ENCODE assay signal across 8 cellular contexts in the genomic region with DNA sequence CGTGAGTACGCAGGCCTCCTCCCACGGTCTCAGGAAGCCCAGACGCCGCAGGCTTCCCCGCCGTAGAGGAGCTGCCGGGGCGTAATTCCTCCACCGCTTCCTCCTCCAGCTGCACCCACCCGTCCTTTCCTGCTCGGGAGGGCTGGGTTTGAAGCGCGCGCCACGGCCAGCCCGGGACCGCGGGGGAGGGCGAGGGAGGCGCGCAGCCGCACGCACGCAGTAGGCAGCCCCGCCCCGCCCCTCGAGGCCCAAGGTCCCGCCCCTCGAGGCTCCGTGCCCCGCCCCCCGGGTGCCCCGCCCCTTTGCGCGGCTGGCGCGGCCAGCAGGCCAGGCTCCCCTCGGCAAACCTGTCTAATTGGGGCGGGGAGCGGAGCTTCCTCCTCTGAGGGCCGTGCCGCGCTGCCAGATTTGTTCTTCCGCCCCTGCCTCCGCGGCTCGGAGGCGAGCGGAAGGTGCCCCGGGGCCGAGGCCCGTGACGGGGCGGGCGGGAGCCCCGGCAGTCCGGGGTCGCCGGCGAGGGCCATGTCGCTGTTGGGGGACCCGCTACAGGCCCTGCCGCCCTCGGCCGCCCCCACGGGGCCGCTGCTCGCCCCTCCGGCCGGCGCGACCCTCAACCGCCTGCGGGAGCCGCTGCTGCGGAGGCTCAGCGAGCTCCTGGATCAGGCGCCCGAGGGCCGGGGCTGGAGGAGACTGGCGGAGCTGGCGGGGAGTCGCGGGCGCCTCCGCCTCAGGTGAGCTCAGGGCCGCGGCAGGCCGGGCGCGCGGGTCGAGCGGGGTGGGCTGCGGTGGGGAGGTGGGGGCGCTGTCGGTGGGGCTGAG. TPM values are rescaled to one million over a fixed set of nuclear protein-coding genes. Genes with fewer than 3 reads are reported as not detected.
A peak's percentile ranks its signal among the peaks of the same experiment; 100 is the strongest.
DNase-seq lines count a peak whose midpoint lies in the region; ATAC-seq, FAIRE-seq and TF ChIP-seq lines count a peak whose summit lies in the region.

A gene with protein sequence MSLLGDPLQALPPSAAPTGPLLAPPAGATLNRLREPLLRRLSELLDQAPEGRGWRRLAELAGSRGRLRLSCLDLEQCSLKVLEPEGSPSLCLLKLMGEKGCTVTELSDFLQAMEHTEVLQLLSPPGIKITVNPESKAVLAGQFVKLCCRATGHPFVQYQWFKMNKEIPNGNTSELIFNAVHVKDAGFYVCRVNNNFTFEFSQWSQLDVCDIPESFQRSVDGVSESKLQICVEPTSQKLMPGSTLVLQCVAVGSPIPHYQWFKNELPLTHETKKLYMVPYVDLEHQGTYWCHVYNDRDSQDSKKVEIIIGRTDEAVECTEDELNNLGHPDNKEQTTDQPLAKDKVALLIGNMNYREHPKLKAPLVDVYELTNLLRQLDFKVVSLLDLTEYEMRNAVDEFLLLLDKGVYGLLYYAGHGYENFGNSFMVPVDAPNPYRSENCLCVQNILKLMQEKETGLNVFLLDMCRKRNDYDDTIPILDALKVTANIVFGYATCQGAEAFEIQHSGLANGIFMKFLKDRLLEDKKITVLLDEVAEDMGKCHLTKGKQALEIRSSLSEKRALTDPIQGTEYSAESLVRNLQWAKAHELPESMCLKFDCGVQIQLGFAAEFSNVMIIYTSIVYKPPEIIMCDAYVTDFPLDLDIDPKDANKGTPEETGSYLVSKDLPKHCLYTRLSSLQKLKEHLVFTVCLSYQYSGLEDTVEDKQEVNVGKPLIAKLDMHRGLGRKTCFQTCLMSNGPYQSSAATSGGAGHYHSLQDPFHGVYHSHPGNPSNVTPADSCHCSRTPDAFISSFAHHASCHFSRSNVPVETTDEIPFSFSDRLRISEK (plus strand): TSS at position 344 of the 819 bp plus-strand sequence. CDS start 179 bp downstream, at position 523.

- H2BK120ac ChIP-seq in IMR-90 (ENCODE audit: low read depth, low read length) = peak within 1 kb of the TSS; percentile 60

- POLR2A ChIA-PET in IMR-90 (lab: Charles Lee; ENCODE audit: unreplicated experiment) = interaction anchor here (0.5 to 1.7 kb wide), 5 partner anchors 15 to 492 kb away, joined by 3 to 13 read pairs (median 4); no protein-coding TSS in a partner anchor
- POLR2A ChIA-PET in OCI-LY7 (lab: Charles Lee) = interaction anchor here (0.7 to 2.3 kb wide), 6 partner anchors 12 to 1229 kb away, joined by 3 to 20 read pairs (median 6); no protein-coding TSS in a partner anchor

- peak within 1 kb of the TSS; percentile 12 to 55; a peak in 3 of 4 replicates for H4K8ac ChIP-seq in IMR-90 (ENCODE audit: low read depth in 2 of 2, low read length in 2 of 2)

- peak within 1 kb of the TSS; percentile 74 for H3K23ac ChIP-seq in IMR-90 (ENCODE audit: low read depth, low read length)

- H3K14ac ChIP-seq in IMR-90 (replicated peaks; ENCODE audit: low read depth, low read length) = peak within 1 kb of the TSS; percentile 23

- intact Hi-C loops in IMR-90 (cut with micrococcal nuclease) (loop anchor here (1.0 to 2.0 kb wide), 3 partner anchors 91 to 143 kb away; no protein-coding TSS in a partner anchor), OCI-LY7 (cut with micrococcal nuclease; ENCODE audit: unreplicated experiment) (loop anchor here (1.0 to 5.0 kb wide), 2 partner anchors 93 to 144 kb away; no protein-coding TSS in a partner anchor), mucosa of descending colon (cut with DNase I, micrococcal nuclease) (loop anchor here in 1 of 2 donors (10.0 kb wide), 1 partner anchor 127 kb away; no protein-coding TSS in a partner anchor)

- no TSS peak for BruUV-seq in IMR-90 (replicated peaks; lab: Mats Ljungman, UMichigan)
- no TSS peak for BruUV-seq in OCI-LY7 (replicated peaks; lab: Mats Ljungman, UMichigan)

- H3K4me2 ChIP-seq in IMR-90 (ENCODE audit: low read depth, low read length) = peak within 1 kb of the TSS; percentile 94
- H3K4me2 ChIP-seq in OCI-LY7 (ENCODE audit: low read length) = peak within 1 kb of the TSS; percentile 78

- H3K9me3 ChIP-seq in IMR-90 (ENCODE audit: control insufficient read depth, insufficient read depth, low read length) (no peaks in the 10 kb centered on the region), OCI-LY7 (ENCODE audit: low read length) (no peaks in the 10 kb centered on the region), mucosa of descending colon (no peaks in the 10 kb centered on the region)

- H2AFZ ChIP-seq in IMR-90 (replicated peaks; ENCODE audit: low read length, poor library complexity) (peak within 1 kb of the TSS; percentile 92), OCI-LY7 (ENCODE audit: low read length) (peak within 1 kb of the TSS; percentile 77)

- H3K4me1 ChIP-seq in IMR-90 (ENCODE audit: control insufficient read depth, insufficient read depth, low read length) (peaks cover 14% of the 10 kb centered on the region), OCI-LY7 (ENCODE audit: insufficient read depth, low read length, poor library complexity, severe bottlenecking) (peaks cover 17% of the 10 kb centered on the region), mucosa of descending colon (ENCODE audit: low read depth) (peaks cover 9% of the 10 kb centered on the region)

- WGBS in IMR-90 (ENCODE audit: extremely low coverage in 2 of 2, insufficient read length in 1 of 2), 2 experiments = 1% methylated on average over 36 of the region's 98 CpGs; no CpG with 5 or more reads in 1 of the 2 experiments

- H4K5ac ChIP-seq in IMR-90 (ENCODE audit: low read depth, low read length) = no peak within 1 kb of the TSS

- H3K36me3 ChIP-seq in IMR-90 (ENCODE audit: control insufficient read depth, insufficient read depth, low read length) (no peaks in the 10 kb centered on the region), OCI-LY7 (ENCODE audit: insufficient read depth, low read length) (no peaks in the 10 kb centered on the region; the same call in 1 of the 2 replicates), mucosa of descending colon (ENCODE audit: low read depth) (peaks cover 3% of the 10 kb centered on the region)

- H3K4ac ChIP-seq in IMR-90 (ENCODE audit: low read depth, low read length) = peak within 1 kb of the TSS; percentile 59

- H3K27me3 ChIP-seq in IMR-90 (ENCODE audit: control insufficient read depth, insufficient read depth, low read length) = no peaks in the 10 kb centered on the region

- no peak for TF ChIP-seq CTCF in D721Med (IDR thresholded peaks at IDR 0.05; ENCODE audit: insufficient read depth, missing control alignments)
- peak; percentile 28 for TF ChIP-seq CTCF in IMR-90 (conservative IDR thresholded peaks at IDR 0.05; ENCODE audit: low read depth, low read length)
- TF ChIP-seq CTCF in OCI-LY7 (conservative IDR thresholded peaks at IDR 0.05; ENCODE audit: low read length) = 0 out of 2 replicates have a peak, but pooled peaks have one; percentile 10
- no peak for TF ChIP-seq CTCF in mucosa of descending colon (IDR thresholded peaks at IDR 0.05)

- DNase-seq in D721Med (ENCODE audit: insufficient read length, low spot score) (peak; percentile 99), IMR-90 (peak; percentile 85), OCI-LY7 (ENCODE audit: low spot score) (peak; percentile 90), activated T-cell treated with anti-CD3 and anti-CD28 coated beads for 1 hour (ENCODE audit: low read depth) (peak; percentile 95), epidermal melanocyte (ENCODE audit: insufficient read length, low spot score) (peak; percentile 80), mucosa of descending colon (peak; percentile 95 to 99 (median 98))
- DNase-seq in stimulated activated CD8-positive, alpha-beta memory T cell treated with anti-CD3 and anti-CD28 coated beads, Interleukin-4, amount 100 ng/mL, for 24 hours (ENCODE audit: low read depth) = peak; percentile 92

- H3K9me1 ChIP-seq in IMR-90 (ENCODE audit: insufficient read depth, low read length) = peaks cover 12% of the 10 kb centered on the region

- H3K9ac ChIP-seq in IMR-90 (ENCODE audit: low read depth, low read length) = peak within 1 kb of the TSS; percentile 91

- peaks cover 16% of the 10 kb centered on the region for H3K79me2 ChIP-seq in OCI-LY7 (ENCODE audit: insufficient read depth, low read depth, low read length)

- H3K79me1 ChIP-seq in IMR-90 (ENCODE audit: low read depth in 1 of 2, low read length in 2 of 2) = peaks cover 26 to 47% of the 10 kb centered on the region in 2 experiments

- peak within 1 kb of the TSS; percentile 93 for H2AK9ac ChIP-seq in IMR-90 (replicated peaks; ENCODE audit: low read depth, low read length, poor library complexity)

- ATAC-seq in GM21526 (IDR thresholded peaks at IDR 0.05; ENCODE audit: low FRiP score, unreplicated experiment) = peak; percentile 78
- ATAC-seq in IMR-90 (ENCODE audit: low read depth) = peak; percentile 93
- peak; percentile 96 for ATAC-seq in mucosa of descending colon

- TF ChIP-seq RAD21 in IMR-90 (IDR thresholded peaks at IDR 0.05; ENCODE audit: low read length) = peak; percentile 27; the same call in 1 of the 2 replicates

- H4K91ac ChIP-seq in IMR-90 (ENCODE audit: insufficient read depth, low read depth, low read length) = peak within 1 kb of the TSS; percentile 56

- peak within 1 kb of the TSS; percentile 75 for H2BK5ac ChIP-seq in IMR-90 (ENCODE audit: low read depth, low read length, poor library complexity, severe bottlenecking)

- peak; percentile 89 for TF ChIP-seq POLR2A in IMR-90 (IDR thresholded peaks at IDR 0.05; ENCODE audit: low read depth, low read length)

- H3K18ac ChIP-seq in IMR-90 (ENCODE audit: low read depth, low read length) = no peak within 1 kb of the TSS

- CTCF ChIA-PET in IMR-90 (lab: Yijun Ruan, JAX) = interaction anchor here (0.8 kb wide), 1 partner anchor 24 kb away, joined by 3 read pairs; no protein-coding TSS in a partner anchor
- CTCF ChIA-PET in OCI-LY7 (lab: Charles Lee; ENCODE audit: unreplicated experiment) = interaction anchor here (1.0 kb wide), 1 partner anchor 14 kb away, joined by 3 read pairs; no protein-coding TSS in a partner anchor

- no peaks in the 10 kb centered on the region for H3K9me2 ChIP-seq in OCI-LY7 (ENCODE audit: insufficient read depth, low read length)

- dilution Hi-C loops in IMR-90 (cut with HindIII; ENCODE audit: low sequenced_read_pairs, unreplicated experiment) = no loop called here

- in situ Hi-C loops in IMR-90 (cut with MboI; ENCODE audit: low sequenced_read_pairs) = loop anchor here (5.0 kb wide), 1 partner anchor 89 kb away; no protein-coding TSS in a partner anchor

- peak within 1 kb of the TSS; percentile 72 for H3K56ac ChIP-seq in IMR-90 (ENCODE audit: extremely low read depth, insufficient read depth, low read length)

- peaks cover 19% of the 10 kb centered on the region for H4K20me1 ChIP-seq in IMR-90 (ENCODE audit: insufficient read depth, low read length)
- no peaks in the 10 kb centered on the region for H4K20me1 ChIP-seq in OCI-LY7 (ENCODE audit: insufficient read depth, low read length)

- H2BK20ac ChIP-seq in IMR-90 (ENCODE audit: low read depth, low read length) = peak within 1 kb of the TSS; percentile 2; the same call in 1 of the 2 replicates

- H2BK15ac ChIP-seq in IMR-90 (ENCODE audit: low read depth, low read length) = peak within 1 kb of the TSS; percentile 39; the same call in 2 of the 3 replicates

- H2AK5ac ChIP-seq in IMR-90 (ENCODE audit: low read depth, low read length) = peak within 1 kb of the TSS; percentile 48

- FAIRE-seq in D721Med (lab: Jason Lieb, UNC) = no peak

- H3K4me3 ChIP-seq in IMR-90 (ENCODE audit: insufficient read depth, low read depth, low read length) = peak within 1 kb of the TSS; percentile 93
- peak within 1 kb of the TSS; percentile 78 for H3K4me3 ChIP-seq in OCI-LY7 (ENCODE audit: low read depth, low read length, poor library complexity, severe bottlenecking)
- H3K4me3 ChIP-seq in mucosa of descending colon = peak within 1 kb of the TSS; percentile 75

- peak within 1 kb of the TSS; percentile 79 for H3K27ac ChIP-seq in IMR-90 (ENCODE audit: insufficient read depth, low read length)
- peak within 1 kb of the TSS; percentile 74 for H3K27ac ChIP-seq in OCI-LY7 (ENCODE audit: low read depth, low read length, poor library complexity, severe bottlenecking)

RNA-seq across cellular contexts. Expression of the gene that starts here (rescaled TPM):
- total RNA-seq in IMR-90 (2012; rRNA removed) = 25.3 and 25.8 TPM in 2 replicates
- 6.8 and 8.3 TPM in 2 replicates for polyA plus RNA-seq in IMR-90 (2012; rRNA removed)
- polyA plus RNA-seq in IMR-90 (2012; cell fraction: cytosol; rRNA removed) = 1.4 and 1.9 TPM in 2 replicates
- polyA plus RNA-seq in IMR-90 (2012; cell fraction: nucleus; rRNA removed; ENCODE audit: low replicate concordance) = 2.6 and 17.9 TPM in 2 replicates
- 14.4 and 15.5 TPM in 2 replicates for total RNA-seq in OCI-LY7 (2014; rRNA removed; shearing (Covaris generic))
- 18.5 and 20.4 TPM in 2 replicates for total RNA-seq in OCI-LY7 (2022)
- total RNA-seq in mucosa of descending colon = 10 to 100 TPM; 19.5 to 23.4 (median 23.1) TPM

Comparison
In these comparisons a context has a peak if more than half of its experiments do, and no peak if none do; other contexts are left out.
1. Peak in every context shown above with its lines: DNase-seq, ATAC-seq, H3K4me3 ChIP-seq and H3K27ac ChIP-seq.
2. CTCF ChIP-seq: peak in IMR-90 (single experiment) and OCI-LY7 (single experiment); none in D721Med (single experiment) and mucosa of descending colon (single experiment).